Comparison of ENCODE assay signal across 8 cellular contexts in the genomic region with DNA sequence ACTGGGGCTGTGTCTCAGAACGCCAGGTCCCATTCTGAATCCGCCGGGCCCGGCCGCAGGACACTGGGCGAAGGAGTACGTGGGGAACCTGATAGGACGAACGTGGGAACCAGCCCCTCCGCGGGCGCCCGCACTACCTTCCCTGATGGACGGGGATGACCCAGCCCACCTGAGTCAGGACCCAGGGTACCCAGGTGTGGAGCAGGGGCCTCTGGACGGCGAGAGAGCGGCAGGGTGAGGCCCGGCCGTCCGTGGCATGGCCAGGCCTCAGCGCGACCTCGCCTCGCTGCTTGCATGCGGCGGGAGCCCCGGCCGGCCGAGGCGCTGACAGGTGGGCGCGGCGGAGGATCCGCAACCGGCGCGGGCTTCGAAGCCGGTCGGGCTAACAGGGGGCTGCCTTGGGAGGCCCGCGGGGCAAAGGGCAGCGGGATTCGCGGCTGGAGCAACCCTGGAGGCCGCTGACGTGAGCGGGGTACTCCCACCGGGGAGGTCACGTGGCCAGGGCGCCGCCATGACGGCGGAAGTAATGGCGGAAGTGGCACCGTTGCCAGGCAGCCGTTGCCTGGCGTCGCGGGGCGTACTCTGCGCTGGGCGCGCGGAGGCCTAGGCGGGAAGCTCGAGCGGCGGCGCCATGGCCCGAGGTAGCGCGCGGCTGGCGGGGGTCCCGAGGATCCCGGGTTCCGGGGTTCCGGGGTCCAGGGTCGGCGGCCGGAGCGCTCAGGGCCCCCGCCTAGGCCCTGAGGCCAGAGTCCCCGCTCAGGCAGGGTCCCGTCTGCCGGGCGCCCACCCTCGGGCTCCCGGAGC. TPM values are rescaled to one million over a fixed set of nuclear protein-coding genes. Genes with fewer than 3 reads are reported as not detected.
DNase-seq lines count a peak whose midpoint lies in the region; ATAC-seq and TF ChIP-seq lines count a peak whose summit lies in the region.

A gene (plus strand): TSS at position 580 of the 804 bp plus-strand sequence. CDS start 52 bp downstream, at position 632.

- POLR2A ChIA-PET in SK-N-SH (lab: Yijun Ruan, JAX), result interaction anchor here (0.7 to 1.6 kb wide), 8 partner anchors 10 to 79 kb away, joined by 3 to 5 read pairs (median 3); a partner anchor contains a TSS

- H3K9me3 ChIP-seq in SK-N-SH, result no peaks in the 10 kb centered on the region

- no peaks in the 10 kb centered on the region for H3K9me2 ChIP-seq in SK-N-SH

- DNase-seq in GM06990 (ENCODE audit: extremely low read depth, insufficient read length) (peak; percentile 91), NCI-H1048 (lab: John Stamatoyannopoulos, UW) (peak; percentile 68), SK-N-SH (peak; percentile 99), germinal center (ENCODE audit: low spot score) (peak; percentile 94), non-pigmented ciliary epithelial cell (ENCODE audit: low read depth) (peak; percentile 26), substantia nigra (lab: John Stamatoyannopoulos, UW) (peak; percentile 66 to 97 (median 90))
- peak; percentile 96 for DNase-seq in activated naive CD4-positive, alpha-beta T cell treated with anti-CD3 and anti-CD28 coated beads, Interleukin-2, amount 10 ng/mL, durations not matched to agents 7 days and 5 days

- H3K27ac Mint-ChIP-seq in activated naive CD4-positive, alpha-beta T cell treated with anti-CD3 and anti-CD28 coated beads, Interleukin-2, amount 10 ng/mL, durations not matched to agents 7 days and 5 days, result peak within 1 kb of the TSS; percentile 81

- H3K27me3 Mint-ChIP-seq in activated naive CD4-positive, alpha-beta T cell treated with anti-CD3 and anti-CD28 coated beads, Interleukin-2, amount 10 ng/mL, durations not matched to agents 7 days and 5 days, result no peaks in the 10 kb centered on the region

- H3K27ac ChIP-seq in SK-N-SH (ENCODE audit: low read depth in 2 of 2, low read length in 1 of 2) (peak within 1 kb of the TSS; percentile 77 to 80), substantia nigra (ENCODE audit: low read depth, low read length, poor library complexity, severe bottlenecking) (peak within 1 kb of the TSS; percentile 79)

- TF ChIP-seq RAD21 in SK-N-SH (IDR thresholded peaks at IDR 0.05; ENCODE audit: low read length), result no peak

- H3K36me3 Mint-ChIP-seq in activated naive CD4-positive, alpha-beta T cell treated with anti-CD3 and anti-CD28 coated beads, Interleukin-2, amount 10 ng/mL, durations not matched to agents 7 days and 5 days, result peaks cover 1% of the 10 kb centered on the region

- peak within 1 kb of the TSS; percentile 75 for H3K4me3 Mint-ChIP-seq in activated naive CD4-positive, alpha-beta T cell treated with anti-CD3 and anti-CD28 coated beads, Interleukin-2, amount 10 ng/mL, durations not matched to agents 7 days and 5 days

- H3F3A ChIP-seq in SK-N-SH (replicated peaks; ENCODE audit: insufficient read depth), result peaks cover 5% of the 10 kb centered on the region

- TF ChIP-seq CTCF in GM06990 (IDR thresholded peaks at IDR 0.05; ENCODE audit: insufficient read depth, low read length, poor library complexity, severe bottlenecking), result no peak
- TF ChIP-seq CTCF in SK-N-SH (IDR thresholded peaks at IDR 0.05), result no peak

- peak within 1 kb of the TSS; percentile 65; the same call in 1 of the 2 replicates for H2AFZ ChIP-seq in SK-N-SH (ENCODE audit: low read depth)

- H3K79me2 ChIP-seq in SK-N-SH (ENCODE audit: insufficient read depth), result peaks cover 19% of the 10 kb centered on the region; the same call in 1 of the 2 replicates

- H3K4me1 Mint-ChIP-seq in activated naive CD4-positive, alpha-beta T cell treated with anti-CD3 and anti-CD28 coated beads, Interleukin-2, amount 10 ng/mL, durations not matched to agents 7 days and 5 days, result peaks cover 20% of the 10 kb centered on the region

- no peaks in the 10 kb centered on the region for H3K9me3 Mint-ChIP-seq in activated naive CD4-positive, alpha-beta T cell treated with anti-CD3 and anti-CD28 coated beads, Interleukin-2, amount 10 ng/mL, durations not matched to agents 7 days and 5 days

- peak; percentile 72 for ATAC-seq in HG02588 (IDR thresholded peaks at IDR 0.05; ENCODE audit: unreplicated experiment)

- CTCF ChIA-PET in SK-N-SH (lab: Yijun Ruan, JAX), result interaction anchor here (0.7 to 7.8 kb wide), 22 partner anchors 10 to 257 kb away, joined by 3 to 92 read pairs (median 5); a partner anchor contains a TSS
- CTCF ChIA-PET in activated naive CD4-positive, alpha-beta T cell treated with anti-CD3 and anti-CD28 coated beads, Interleukin-2, amount 10 ng/mL, durations not matched to agents 7 days and 5 days (lab: Charles Lee), result interaction anchor here (0.7 kb wide), 1 partner anchor 13 kb away, joined by 3 read pairs; a partner anchor contains a TSS

- no peaks in the 10 kb centered on the region for H3K27me3 ChIP-seq in GM06990 (replicated peaks; ENCODE audit: control insufficient read depth, insufficient read depth, low read length)
- no peaks in the 10 kb centered on the region for H3K27me3 ChIP-seq in SK-N-SH (ENCODE audit: insufficient read depth)

- H3K36me3 ChIP-seq in GM06990 (ENCODE audit: control insufficient read depth, insufficient read depth, low read length) (peaks cover 6% of the 10 kb centered on the region), SK-N-SH (replicated peaks in 1 of 2; ENCODE audit: control insufficient read depth in 1 of 2, insufficient read depth in 2 of 2, low read length in 1 of 2) (peaks cover 0 to 11% of the 10 kb centered on the region in 2 experiments)

- H3K4me2 ChIP-seq in SK-N-SH, result peak within 1 kb of the TSS; percentile 91

- H3K4me3 ChIP-seq in GM06990 (replicated peaks; ENCODE audit: low read depth, low read length) (peak within 1 kb of the TSS; percentile 75), SK-N-SH (ENCODE audit: low read depth in 2 of 2, low read length in 1 of 2) (peak within 1 kb of the TSS; percentile 70 to 76)

- H3K9ac ChIP-seq in SK-N-SH, result peak within 1 kb of the TSS; percentile 85

- H4K20me1 ChIP-seq in SK-N-SH (ENCODE audit: insufficient read depth), result no peaks in the 10 kb centered on the region

- TF ChIP-seq EP300 in SK-N-SH (IDR thresholded peaks at IDR 0.05; ENCODE audit: borderline replicate concordance in 1 of 2, low read depth in 1 of 2, low read length in 1 of 2), result no peak

- H3K4me1 ChIP-seq in SK-N-SH (ENCODE audit: control insufficient read depth in 1 of 2, insufficient read depth in 2 of 2, low read depth in 1 of 2, low read length in 1 of 2), result peaks cover 4 to 29% of the 10 kb centered on the region in 2 experiments; a peak in 2 of 4 replicates

- 24% methylated on average over 8 of the region's 90 CpGs for WGBS in SK-N-SH (ENCODE audit: low lambda C conversion rate)

TF ChIP-seq in SK-N-SH, 30 proteins besides CTCF, POLR2A, EP300 and RAD21:
- TF ChIP-seq TAF1 (IDR thresholded peaks at IDR 0.05; ENCODE audit: borderline replicate concordance, low read depth, low read length) (peak; percentile 73; the same call in 1 of the 2 replicates), POLR2AphosphoS5 (IDR thresholded peaks at IDR 0.05; ENCODE audit: low read depth, low read length) (0 out of 2 replicates have a peak, but pooled peaks have one; percentile 49), GABPA (IDR thresholded peaks at IDR 0.05; ENCODE audit: low read depth) (peak; percentile 85), SIN3A (IDR thresholded peaks at IDR 0.05; ENCODE audit: borderline replicate concordance, low read depth, low read length) (peak; percentile 97), NRF1 (IDR thresholded peaks at IDR 0.05; ENCODE audit: low read depth, low read length) (no peak), MXI1 (IDR thresholded peaks at IDR 0.05; ENCODE audit: low read depth, low read length) (peak; percentile 99), CHD2 (IDR thresholded peaks at IDR 0.05; ENCODE audit: low read length, partially characterized antibody) (peak; percentile 67), ELF1 (IDR thresholded peaks at IDR 0.05) (peak; percentile 72), FOXJ3 (CRISPR knock-in tag; IDR thresholded peaks at IDR 0.05) (no peak), YY1 (IDR thresholded peaks at IDR 0.05; ENCODE audit: low read depth) (peak; percentile 93)
- TF ChIP-seq, protein P1, sequence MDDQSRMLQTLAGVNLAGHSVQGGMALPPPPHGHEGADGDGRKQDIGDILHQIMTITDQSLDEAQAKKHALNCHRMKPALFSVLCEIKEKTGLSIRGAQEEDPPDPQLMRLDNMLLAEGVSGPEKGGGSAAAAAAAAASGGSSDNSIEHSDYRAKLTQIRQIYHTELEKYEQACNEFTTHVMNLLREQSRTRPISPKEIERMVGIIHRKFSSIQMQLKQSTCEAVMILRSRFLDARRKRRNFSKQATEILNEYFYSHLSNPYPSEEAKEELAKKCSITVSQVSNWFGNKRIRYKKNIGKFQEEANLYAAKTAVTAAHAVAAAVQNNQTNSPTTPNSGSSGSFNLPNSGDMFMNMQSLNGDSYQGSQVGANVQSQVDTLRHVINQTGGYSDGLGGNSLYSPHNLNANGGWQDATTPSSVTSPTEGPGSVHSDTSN (IDR thresholded peaks at IDR 0.05), result no peak
- TF ChIP-seq, protein P2, sequence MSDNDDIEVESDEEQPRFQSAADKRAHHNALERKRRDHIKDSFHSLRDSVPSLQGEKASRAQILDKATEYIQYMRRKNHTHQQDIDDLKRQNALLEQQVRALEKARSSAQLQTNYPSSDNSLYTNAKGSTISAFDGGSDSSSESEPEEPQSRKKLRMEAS (IDR thresholded peaks at IDR 0.05; ENCODE audit: low read depth), result peak; percentile 95
- TF ChIP-seq, protein P3, sequence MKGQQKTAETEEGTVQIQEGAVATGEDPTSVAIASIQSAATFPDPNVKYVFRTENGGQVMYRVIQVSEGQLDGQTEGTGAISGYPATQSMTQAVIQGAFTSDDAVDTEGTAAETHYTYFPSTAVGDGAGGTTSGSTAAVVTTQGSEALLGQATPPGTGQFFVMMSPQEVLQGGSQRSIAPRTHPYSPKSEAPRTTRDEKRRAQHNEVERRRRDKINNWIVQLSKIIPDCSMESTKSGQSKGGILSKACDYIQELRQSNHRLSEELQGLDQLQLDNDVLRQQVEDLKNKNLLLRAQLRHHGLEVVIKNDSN (IDR thresholded peaks at IDR 0.05; ENCODE audit: borderline replicate concordance, low read depth), result peak; percentile 98
- TF ChIP-seq, protein P4, sequence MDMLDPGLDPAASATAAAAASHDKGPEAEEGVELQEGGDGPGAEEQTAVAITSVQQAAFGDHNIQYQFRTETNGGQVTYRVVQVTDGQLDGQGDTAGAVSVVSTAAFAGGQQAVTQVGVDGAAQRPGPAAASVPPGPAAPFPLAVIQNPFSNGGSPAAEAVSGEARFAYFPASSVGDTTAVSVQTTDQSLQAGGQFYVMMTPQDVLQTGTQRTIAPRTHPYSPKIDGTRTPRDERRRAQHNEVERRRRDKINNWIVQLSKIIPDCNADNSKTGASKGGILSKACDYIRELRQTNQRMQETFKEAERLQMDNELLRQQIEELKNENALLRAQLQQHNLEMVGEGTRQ (IDR thresholded peaks at IDR 0.05; ENCODE audit: borderline replicate concordance, low read depth, low read length), result peak; percentile 78

RNA-seq across cellular contexts. Expression of the gene that starts here (rescaled TPM):
- 30.5 and 32.0 TPM in 2 replicates for polyA plus RNA-seq in SK-N-SH (2012; rRNA removed)
- 4.7 and 7.3 TPM in 2 replicates for polyA plus RNA-seq in SK-N-SH (2012; cell fraction: cytosol; rRNA removed)
- 255 and 330 TPM in 2 replicates for polyA plus RNA-seq in SK-N-SH (2012; cell fraction: nucleus; rRNA removed)

Comparison
In these comparisons a context has a peak if more than half of its experiments do, and no peak if none do; other contexts are left out.
1. Peak in every context shown above with its lines: DNase-seq, ATAC-seq, H3K4me3 ChIP-seq and H3K27ac ChIP-seq.
2. DNase-seq: peak in every context shown above with its lines; median percentile 99 in SK-N-SH; 96 in activated naive CD4-positive, alpha-beta T cell treated with anti-CD3 and anti-CD28 coated beads, Interleukin-2, amount 10 ng/mL, durations not matched to agents 7 days and 5 days; 94 in germinal center; 91 in GM06990; 90 in substantia nigra; 68 in NCI-H1048; 26 in non-pigmented ciliary epithelial cell.